ENCODE assay signal across 16 cellular contexts in the genomic region with DNA sequence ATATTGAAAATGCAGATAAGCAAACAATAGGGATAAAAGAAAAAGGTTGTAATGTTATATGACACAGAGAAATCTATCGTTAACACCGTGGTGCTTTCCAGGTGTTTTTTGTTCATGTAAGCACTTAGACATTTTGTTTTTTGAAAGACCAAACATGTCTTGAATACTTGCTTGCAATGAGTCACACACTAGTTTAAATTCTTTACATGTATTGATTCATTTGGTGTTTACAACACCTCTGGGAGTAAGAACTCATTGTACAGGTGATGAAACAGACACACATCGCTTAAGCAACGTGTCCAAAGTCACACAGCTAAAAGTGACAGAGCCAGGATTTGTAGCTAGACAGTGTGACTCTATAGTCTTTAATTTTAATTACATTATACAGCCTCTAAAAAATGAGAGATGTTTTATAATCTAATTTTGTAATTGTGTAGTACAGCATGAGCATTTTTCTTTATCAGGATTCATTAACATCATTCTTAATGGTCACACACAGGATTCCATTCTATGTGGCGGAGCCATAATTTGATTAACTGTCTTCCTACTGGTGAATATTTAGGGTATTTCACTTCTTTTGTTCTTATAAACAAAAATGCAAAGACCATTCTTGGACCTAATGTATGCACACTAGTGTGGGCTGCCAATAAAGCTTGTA.
A peak's percentile ranks its signal among the peaks of the same experiment; 100 is the strongest.
DNase-seq lines count a peak whose midpoint lies in the region; ATAC-seq, FAIRE-seq and TF ChIP-seq lines count a peak whose summit lies in the region.
"Had no signal": no experiment of that assay in that cellular context is flagged by ENCODE, and none has a peak within 500 bp of the region (broad histone marks: within the 10 kb centered on the region; RNA-seq: fewer than 3 reads in every experiment).

No MANE protein-coding gene starts in this region.

- no peak overlapping the region for H3K4me3 Mint-ChIP-seq in endodermal cell
- H3K4me3 Mint-ChIP-seq: mesothelial cell of epicardium had no signal

- no peaks in the 10 kb centered on the region for H3K9me3 Mint-ChIP-seq in endodermal cell
- H3K9me3 Mint-ChIP-seq: mesothelial cell of epicardium had no signal

- no peak overlapping the region for H3K27ac Mint-ChIP-seq in endodermal cell
- H3K27ac Mint-ChIP-seq: mesothelial cell of epicardium had no signal

- intact Hi-C loops in body of pancreas (cut with DNase I) = no loop called here

- H3K36me3 Mint-ChIP-seq in endodermal cell (ENCODE audit: low read depth) = no peaks in the 10 kb centered on the region
- H3K36me3 Mint-ChIP-seq: mesothelial cell of epicardium had no signal

- no peaks in the 10 kb centered on the region for H3K27me3 Mint-ChIP-seq in endodermal cell (ENCODE audit: insufficient read depth)

- FAIRE-seq in D721Med (lab: Jason Lieb, UNC) = peak; percentile 16
- FAIRE-seq: endothelial cell of umbilical vein had no signal

- TF ChIP-seq RAD21 in liver (IDR thresholded peaks at IDR 0.05) = peak; percentile 32 to 44

- 30 to 32% methylated on average over 5 of the region's 5 CpGs for WGBS in body of pancreas, 2 donors
- 47% methylated on average over 5 of the region's 5 CpGs for WGBS in liver
- WGBS in endodermal cell (ENCODE audit: insufficient coverage in 1 of 2, insufficient read length in 1 of 2), 2 experiments = 96% methylated on average over 5 of the region's 5 CpGs

- H3K9ac ChIP-seq in liver (ENCODE audit: low read depth in 1 of 2, low read length in 2 of 2) = no peak overlapping the region
- H3K9ac ChIP-seq in endodermal cell (ENCODE audit: extremely low read depth, low read length, poor library complexity, severe bottlenecking) = no peak overlapping the region

- H3K27ac ChIP-seq in body of pancreas = peak overlapping the region; percentile 63 to 82 (median 78)
- peak overlapping the region; percentile 70 to 75 for H3K27ac ChIP-seq in liver (ENCODE audit: low read depth in 1 of 2, low read length in 2 of 2)
- H3K27ac ChIP-seq in endodermal cell (ENCODE audit: low read depth, low read length) = no peak overlapping the region
- H3K27ac ChIP-seq: right atrium auricular region, suprapubic skin had no signal

- no peak for TF ChIP-seq CTCF in D721Med (IDR thresholded peaks at IDR 0.05; ENCODE audit: insufficient read depth, missing control alignments)
- TF ChIP-seq CTCF in body of pancreas (IDR thresholded peaks at IDR 0.05) = no peak
- TF ChIP-seq CTCF in liver (IDR thresholded peaks at IDR 0.05; ENCODE audit: low read depth, low read length, missing input control) = no peak
- TF ChIP-seq CTCF in endodermal cell (conservative IDR thresholded peaks at IDR 0.05) = no peak

- H3K27me3 ChIP-seq in body of pancreas = no peaks in the 10 kb centered on the region
- no peaks in the 10 kb centered on the region for H3K27me3 ChIP-seq in liver (ENCODE audit: control insufficient read depth in 4 of 4, insufficient read depth in 4 of 4, low read length in 3 of 4)
- no peaks in the 10 kb centered on the region for H3K27me3 ChIP-seq in endodermal cell (ENCODE audit: control insufficient read depth, insufficient read depth, low read length, poor library complexity, severe bottlenecking)
- H3K27me3 ChIP-seq: right atrium auricular region, suprapubic skin had no signal

- H3K4me1 ChIP-seq in body of pancreas (peaks cover 89% of the 10 kb centered on the region), liver (ENCODE audit: control insufficient read depth in 4 of 4, insufficient read depth in 4 of 4, low read length in 3 of 4) (peaks cover 17 to 42% (median 21%) of the 10 kb centered on the region in 4 donors), endodermal cell (ENCODE audit: control insufficient read depth, insufficient read depth, low read length) (no peaks in the 10 kb centered on the region)

- H3K36me3 ChIP-seq in body of pancreas (replicated peaks in 1 of 2; ENCODE audit: insufficient read depth in 1 of 2, low read depth in 2 of 2) = no peaks in the 10 kb centered on the region
- no peaks in the 10 kb centered on the region for H3K36me3 ChIP-seq in liver (ENCODE audit: control insufficient read depth in 4 of 4, insufficient read depth in 3 of 4, low read depth in 1 of 4, low read length in 3 of 4)
- no peaks in the 10 kb centered on the region for H3K36me3 ChIP-seq in endodermal cell (ENCODE audit: control insufficient read depth, insufficient read depth, low read length)
- H3K36me3 ChIP-seq: right atrium auricular region, suprapubic skin had no signal

- ATAC-seq in body of pancreas = peak; percentile 87
- ATAC-seq in HG02588 (IDR thresholded peaks at IDR 0.05; ENCODE audit: unreplicated experiment) = no peak

- no peak overlapping the region for H3K4me3 ChIP-seq in body of pancreas
- H3K4me3 ChIP-seq in liver (ENCODE audit: low read depth in 1 of 3, low read length in 3 of 3) = no peak overlapping the region
- H3K4me3 ChIP-seq in endodermal cell (ENCODE audit: low read length) = no peak overlapping the region
- H3K4me3 ChIP-seq: right atrium auricular region, suprapubic skin had no signal

- H3K9me3 ChIP-seq in body of pancreas (no peaks in the 10 kb centered on the region), liver (ENCODE audit: control insufficient read depth in 4 of 4, low read length in 3 of 4) (no peaks in the 10 kb centered on the region), endodermal cell (ENCODE audit: control insufficient read depth, low read length) (no peaks in the 10 kb centered on the region)
- H3K9me3 ChIP-seq: right atrium auricular region, suprapubic skin had no signal

- DNase-seq in D721Med (ENCODE audit: insufficient read length, low spot score) (no peak), NCI-H1436 (lab: John Stamatoyannopoulos, UW) (peak; percentile 56), body of pancreas (peak in 2 of 4 donors; percentile 46 to 59), anterior cingulate cortex (lab: John Stamatoyannopoulos, UW) (no peak), endodermal cell (no peak)
- DNase-seq: activated CD4-positive, CD25-positive, alpha-beta regulatory T cell; AML-193; amniotic stem cell; NCI-H2029 treated with DMSO at 0.1 percent for 48 hours; T-helper 1 cell had no signal

- TF ChIP-seq POLR2A in body of pancreas (IDR thresholded peaks at IDR 0.05) = no peak

- H3K4me1 Mint-ChIP-seq in endodermal cell = peaks cover 12% of the 10 kb centered on the region

TF ChIP-seq in liver, 16 proteins besides CTCF, POLR2A, EP300 and RAD21 (continues in another document):
- TF ChIP-seq EGR1 (IDR thresholded peaks at IDR 0.05; ENCODE audit: low read depth in 2 of 2) (no peak), FOXA1 (IDR thresholded peaks at IDR 0.05) (peak; percentile 78), JUND (IDR thresholded peaks at IDR 0.05) (peak; percentile 96 to 98), REST (IDR thresholded peaks at IDR 0.05) (peak; percentile 74), RXRA (IDR thresholded peaks at IDR 0.05) (peak; percentile 75 to 92), FOXA2 (IDR thresholded peaks at IDR 0.05) (peak; percentile 84), SP1 (IDR thresholded peaks at IDR 0.05) (peak; percentile 89), GABPA (IDR thresholded peaks at IDR 0.05 in 1 of 2, conservative IDR thresholded peaks at IDR 0.05 in 1 of 2) (peak in 1 of 2 donors; percentile 46), TAF1 (conservative IDR thresholded peaks at IDR 0.05) (peak; percentile 37), NR2F2 (IDR thresholded peaks at IDR 0.05) (no peak), HNF4A (conservative IDR thresholded peaks at IDR 0.05) (peak; percentile 89 to 94)
- TF ChIP-seq, protein P1, sequence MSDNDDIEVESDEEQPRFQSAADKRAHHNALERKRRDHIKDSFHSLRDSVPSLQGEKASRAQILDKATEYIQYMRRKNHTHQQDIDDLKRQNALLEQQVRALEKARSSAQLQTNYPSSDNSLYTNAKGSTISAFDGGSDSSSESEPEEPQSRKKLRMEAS (IDR thresholded peaks at IDR 0.05) = peak; percentile 82
- TF ChIP-seq, protein P2, sequence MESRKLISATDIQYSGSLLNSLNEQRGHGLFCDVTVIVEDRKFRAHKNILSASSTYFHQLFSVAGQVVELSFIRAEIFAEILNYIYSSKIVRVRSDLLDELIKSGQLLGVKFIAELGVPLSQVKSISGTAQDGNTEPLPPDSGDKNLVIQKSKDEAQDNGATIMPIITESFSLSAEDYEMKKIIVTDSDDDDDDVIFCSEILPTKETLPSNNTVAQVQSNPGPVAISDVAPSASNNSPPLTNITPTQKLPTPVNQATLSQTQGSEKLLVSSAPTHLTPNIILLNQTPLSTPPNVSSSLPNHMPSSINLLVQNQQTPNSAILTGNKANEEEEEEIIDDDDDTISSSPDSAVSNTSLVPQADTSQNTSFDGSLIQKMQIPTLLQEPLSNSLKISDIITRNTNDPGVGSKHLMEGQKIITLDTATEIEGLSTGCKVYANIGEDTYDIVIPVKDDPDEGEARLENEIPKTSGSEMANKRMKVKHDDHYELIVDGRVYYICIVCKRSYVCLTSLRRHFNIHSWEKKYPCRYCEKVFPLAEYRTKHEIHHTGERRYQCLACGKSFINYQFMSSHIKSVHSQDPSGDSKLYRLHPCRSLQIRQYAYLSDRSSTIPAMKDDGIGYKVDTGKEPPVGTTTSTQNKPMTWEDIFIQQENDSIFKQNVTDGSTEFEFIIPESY (IDR thresholded peaks at IDR 0.05) = peak; percentile 80
